In genomic region chr7:88681682-88682081, GRCh38 we compare ENCODE assay signal across 7 cellular contexts.
"Had no signal": no experiment of that assay in that cellular context is flagged by ENCODE, and none has a peak within 500 bp of the region (broad histone marks: within the 10 kb centered on the region; RNA-seq: fewer than 3 reads in every experiment).

No MANE protein-coding gene starts in this region.

- DNase-seq: H7, HFFc6, KG1 had no signal

- H3K4me3 ChIP-seq: GM23338, HAP-1 had no signal

- H3K4me1 ChIP-seq: HAP-1 had no signal

- ATAC-seq: GM23338, HCT116 had no signal

- H3K36me3 ChIP-seq: HAP-1 had no signal

- H3K9me3 ChIP-seq: HAP-1 had no signal

- H2AFZ ChIP-seq: GM23338 had no signal

- H3K4me2 ChIP-seq: GM23338 had no signal

- H3K27ac ChIP-seq: HL-60 had no signal
